ENCODE assay signal across 2 cellular contexts in genomic region chr1:212914110-212914509, GRCh38. TPM values are rescaled to one million over a fixed set of nuclear protein-coding genes. Genes with fewer than 3 reads are reported as not detected.
"Had no signal": no experiment of that assay in that cellular context is flagged by ENCODE, and none has a peak within 500 bp of the region (broad histone marks: within the 10 kb centered on the region; RNA-seq: fewer than 3 reads in every experiment).

No MANE protein-coding gene starts in this region.

RNA-seq across cellular contexts. Expression of gene VASH2, which starts 36.2 kb away (rescaled TPM):
- total RNA-seq: MCF 10A, PC-9 had no signal
